In genomic region chr14:21236948-21237797, GRCh38 we compare ENCODE assay signal across 20 cellular contexts. TPM values are rescaled to one million over a fixed set of nuclear protein-coding genes. Genes with fewer than 3 reads are reported as not detected.
A peak's percentile ranks its signal among the peaks of the same experiment; 100 is the strongest.
DNase-seq lines count a peak whose midpoint lies in the region; ATAC-seq, FAIRE-seq and TF ChIP-seq lines count a peak whose summit lies in the region.
"Had no signal": no experiment of that assay in that cellular context is flagged by ENCODE, and none has a peak within 500 bp of the region (broad histone marks: within the 10 kb centered on the region; RNA-seq: fewer than 3 reads in every experiment).

No MANE protein-coding gene starts in this region.

- TF ChIP-seq EP300 in GM12878 (IDR thresholded peaks at IDR 0.05; ENCODE audit: borderline replicate concordance in 1 of 2, control insufficient read depth in 1 of 2, low read depth in 2 of 2, low read length in 2 of 2), result no peak

- peaks cover 9% of the 10 kb centered on the region for H3K4me1 ChIP-seq in GM12878 (ENCODE audit: control insufficient read depth, insufficient read depth, low read length)
- H3K4me1 ChIP-seq in smooth muscle cell (ENCODE audit: low read depth), result no peaks in the 10 kb centered on the region

- POLR2A ChIA-PET in GM12878 (lab: Charles Lee), result no interaction called here

- TF ChIP-seq POLR2A in GM12878 (IDR thresholded peaks at IDR 0.05; ENCODE audit: low read depth, low read length), result 0 out of 2 replicates have a peak, but pooled peaks have one; percentile 6

- H3K9me3 Mint-ChIP-seq in activated CD8-positive, alpha-beta memory T cell treated with anti-CD3 and anti-CD28 coated beads, Interleukin-2, amount 10 ng/mL, durations not matched to agents 7 days and 5 days (ENCODE audit: low read depth), result no peaks in the 10 kb centered on the region
- no peaks in the 10 kb centered on the region for H3K9me3 Mint-ChIP-seq in IgD-negative memory B cell
- H3K9me3 Mint-ChIP-seq: T-helper 1 cell treated with Interleukin-12 subunit alpha and Interleukin-12 subunit beta and Interleukin-4 antibody, amounts not matched to agents 30 μg/mL and 1 μg/mL, for 36 hours had no signal

- H3K9ac ChIP-seq in GM12878 (ENCODE audit: control insufficient read depth, insufficient read depth, low read length) (no peak overlapping the region), smooth muscle cell (ENCODE audit: low read depth) (no peak overlapping the region)

- H3K4me3 Mint-ChIP-seq in activated CD8-positive, alpha-beta memory T cell treated with anti-CD3 and anti-CD28 coated beads, Interleukin-2, amount 10 ng/mL, durations not matched to agents 7 days and 5 days, result no peak overlapping the region
- no peak overlapping the region for H3K4me3 Mint-ChIP-seq in IgD-negative memory B cell
- H3K4me3 Mint-ChIP-seq: T-helper 1 cell treated with Interleukin-12 subunit alpha and Interleukin-12 subunit beta and Interleukin-4 antibody, amounts not matched to agents 30 μg/mL and 1 μg/mL, for 36 hours had no signal

- H3K27ac ChIP-seq in GM12878 (ENCODE audit: control insufficient read depth, insufficient read depth) (no peak overlapping the region), smooth muscle cell (ENCODE audit: low read depth) (peak overlapping the region; percentile 43)
- H3K27ac ChIP-seq: hepatocyte, skin epidermis, transverse colon had no signal

- peaks cover 6% of the 10 kb centered on the region for H4K20me1 ChIP-seq in GM12878 (ENCODE audit: control insufficient read depth, insufficient read depth)
- peaks cover 100% of the 10 kb centered on the region for H4K20me1 ChIP-seq in smooth muscle cell (ENCODE audit: low read depth)

- H3K79me2 ChIP-seq in GM12878 (ENCODE audit: control insufficient read depth, insufficient read depth, low read length) (peaks cover 96% of the 10 kb centered on the region), smooth muscle cell (ENCODE audit: low read depth) (peaks cover 100% of the 10 kb centered on the region)

- intact Hi-C loops in GM12878 (cut with micrococcal nuclease; ENCODE audit: unreplicated experiment), result no loop called here
- intact Hi-C loops in posterior cingulate gyrus (cut with DNase I), result no loop called here

- H2AFZ ChIP-seq in GM12878 (ENCODE audit: control insufficient read depth, low read depth, low read length), result no peak overlapping the region
- no peak overlapping the region for H2AFZ ChIP-seq in smooth muscle cell (ENCODE audit: low read depth)
- H2AFZ ChIP-seq: hepatocyte had no signal

- DNase-seq in activated CD8-positive, alpha-beta memory T cell treated with anti-CD3 and anti-CD28 coated beads, Interleukin-2, amount 10 ng/mL, durations not matched to agents 7 days and 5 days, result no peak
- DNase-seq in activated CD8-positive, alpha-beta memory T cell treated with anti-CD3 and anti-CD28 coated beads, Interleukin-2, amount 50 U/mL, for 4 hours, result no peak
- DNase-seq in GM12878 (ENCODE audit: low read depth, low spot score) (no peak), smooth muscle cell (lab: John Stamatoyannopoulos, UW; ENCODE audit: unreplicated experiment) (no peak), NCI-H2081 treated with DMSO at 0.1 percent for 48 hours (lab: John Stamatoyannopoulos, UW) (no peak), posterior cingulate gyrus (no peak)
- DNase-seq in stimulated activated CD8-positive, alpha-beta memory T cell treated with anti-CD3 and anti-CD28 coated beads, Interleukin-4, amount 100 ng/mL, for 48 hours, result no peak
- DNase-seq: amniotic stem cell; caudate nucleus; effector memory CD4-positive, alpha-beta T cell; Karpas-422; NCI-H1092 treated with DMSO at 0.1 percent for 48 hours; transverse colon had no signal

- no TSS peak for BruUV-seq in GM12878 (replicated peaks; lab: Mats Ljungman, UMichigan)

- peaks cover 82% of the 10 kb centered on the region for H3K4me1 Mint-ChIP-seq in activated CD8-positive, alpha-beta memory T cell treated with anti-CD3 and anti-CD28 coated beads, Interleukin-2, amount 10 ng/mL, durations not matched to agents 7 days and 5 days
- H3K4me1 Mint-ChIP-seq in IgD-negative memory B cell, result peaks cover 38 to 62% (median 56%) of the 10 kb centered on the region in 3 donors

- in situ Hi-C loops in GM12878 (cut with MboI), result no loop called here

- H3K27ac Mint-ChIP-seq in activated CD8-positive, alpha-beta memory T cell treated with anti-CD3 and anti-CD28 coated beads, Interleukin-2, amount 10 ng/mL, durations not matched to agents 7 days and 5 days, result no peak overlapping the region
- peak overlapping the region in 2 of 3 donors; percentile 16 to 32 for H3K27ac Mint-ChIP-seq in IgD-negative memory B cell
- H3K27ac Mint-ChIP-seq: T-helper 1 cell treated with Interleukin-12 subunit alpha and Interleukin-12 subunit beta and Interleukin-4 antibody, amounts not matched to agents 30 μg/mL and 1 μg/mL, for 36 hours had no signal

- H3K36me3 ChIP-seq in GM12878 (ENCODE audit: control insufficient read depth in 2 of 2, insufficient read depth in 2 of 2, low read length in 1 of 2) (peaks cover 5 to 49% of the 10 kb centered on the region in 2 experiments), smooth muscle cell (ENCODE audit: low read depth) (peaks cover 17% of the 10 kb centered on the region)

- FAIRE-seq in GM12878 (lab: Jason Lieb, UNC), result no peak

- no peak for TF ChIP-seq RAD21 in GM12878 (IDR thresholded peaks at IDR 0.05; ENCODE audit: insufficient read depth, low read depth, low read length)

- SMC1A ChIA-PET in GM12878 (lab: Charles Lee; ENCODE audit: uncharacterized antibody, unreplicated experiment), result interaction anchor here (1.3 kb wide), 1 partner anchor 70 kb away, joined by 3 read pairs; no protein-coding TSS in a partner anchor

- WGBS in GM12878 (ENCODE audit: insufficient coverage, insufficient replicate concordance, low lambda C conversion rate, missing lambda C conversion rate), result 45% methylated on average over 6 of the region's 6 CpGs
- 97% methylated on average over 6 of the region's 6 CpGs for WGBS in smooth muscle cell (ENCODE audit: low lambda C conversion rate)

- H3K27me3 ChIP-seq in GM12878 (replicated peaks in 1 of 2; ENCODE audit: control insufficient read depth in 2 of 2, insufficient read depth in 2 of 2, low read length in 1 of 2) (no peaks in the 10 kb centered on the region), smooth muscle cell (ENCODE audit: low read depth) (no peaks in the 10 kb centered on the region)
- H3K27me3 ChIP-seq: hepatocyte, transverse colon had no signal

- CTCF ChIA-PET in activated CD8-positive, alpha-beta memory T cell treated with anti-CD3 and anti-CD28 coated beads, Interleukin-2, amount 10 ng/mL, durations not matched to agents 7 days and 5 days (lab: Charles Lee), result interaction anchor here (0.9 kb wide), 1 partner anchor 20 kb away, joined by 3 read pairs; no protein-coding TSS in a partner anchor
- CTCF ChIA-PET in GM12878 (lab: Yijun Ruan, JAX), result interaction anchor here (1.0 kb wide), 1 partner anchor 52 kb away, joined by 3 read pairs; no protein-coding TSS in a partner anchor

- H3K27me3 Mint-ChIP-seq in activated CD8-positive, alpha-beta memory T cell treated with anti-CD3 and anti-CD28 coated beads, Interleukin-2, amount 10 ng/mL, durations not matched to agents 7 days and 5 days, result no peaks in the 10 kb centered on the region
- no peaks in the 10 kb centered on the region for H3K27me3 Mint-ChIP-seq in IgD-negative memory B cell

- TF ChIP-seq CTCF in GM12878 (IDR thresholded peaks at IDR 0.05 in 2 of 3, conservative IDR thresholded peaks at IDR 0.05 in 1 of 3; ENCODE audit: control insufficient read depth in 2 of 3, extremely low read depth in 1 of 3, insufficient read depth in 1 of 3, low read depth in 3 of 3, low read length in 3 of 3) (no peak), smooth muscle cell (IDR thresholded peaks at IDR 0.05; ENCODE audit: borderline replicate concordance, insufficient read depth, poor library complexity, severe bottlenecking) (no peak)

- RAD21 ChIA-PET in GM12878 (lab: Charles Lee; ENCODE audit: unreplicated experiment), result no interaction called here

- peaks cover 57% of the 10 kb centered on the region for H3F3A ChIP-seq in smooth muscle cell (ENCODE audit: low read depth)

- H3K9me3 ChIP-seq in GM12878 (replicated peaks; ENCODE audit: control insufficient read depth, insufficient read depth, low read length) (no peaks in the 10 kb centered on the region), smooth muscle cell (replicated peaks; ENCODE audit: low read depth) (no peaks in the 10 kb centered on the region)
- H3K9me3 ChIP-seq: transverse colon had no signal

- no peak overlapping the region for H3K4me3 ChIP-seq in GM12878
- no peak overlapping the region for H3K4me3 ChIP-seq in smooth muscle cell
- H3K4me3 ChIP-seq: hepatocyte, skin epidermis, transverse colon had no signal

- peaks cover 53% of the 10 kb centered on the region for H3K36me3 Mint-ChIP-seq in activated CD8-positive, alpha-beta memory T cell treated with anti-CD3 and anti-CD28 coated beads, Interleukin-2, amount 10 ng/mL, durations not matched to agents 7 days and 5 days
- peaks cover 2% of the 10 kb centered on the region for H3K36me3 Mint-ChIP-seq in IgD-negative memory B cell

- H3K4me2 ChIP-seq in GM12878 (ENCODE audit: control insufficient read depth, insufficient read depth) (no peak overlapping the region), smooth muscle cell (no peak overlapping the region)
- H3K4me2 ChIP-seq: hepatocyte had no signal

- ATAC-seq in activated CD8-positive, alpha-beta memory T cell treated with anti-CD3 and anti-CD28 coated beads, Interleukin-2, amount 10 ng/mL, durations not matched to agents 7 days and 5 days, result peak; percentile 37
- no peak for ATAC-seq in GM12878

RNA-seq across cellular contexts. Expression of gene HNRNPC, which starts 32.1 kb away (rescaled TPM):
- total RNA-seq in activated CD8-positive, alpha-beta memory T cell treated with anti-CD3 and anti-CD28 coated beads, Interleukin-2, amount 10 ng/mL, durations not matched to agents 7 days and 5 days, result 100 to 1,000 TPM; 718 to 921 TPM
- polyA plus RNA-seq in IgD-negative memory B cell (741 TPM), GM12878 (2011; rRNA removed) (1,305 and 1,562 TPM in 2 replicates), GM12878 (2014; fragmentation: Illumina TruSeq; extraction: Trizol) (1,492 and 1,839 TPM in 2 replicates), GM12878 (2014; fragmentation: Nextera tagmentation; extraction: Ambion mirVana) (1,000 to 10,000 TPM in 1 of 2 experiments, 100 to 1,000 TPM in 1; 679 to 1,422 TPM), GM12878 (2014; rRNA removed) (866 and 889 TPM in 2 replicates), GM12878 (2016; fragmentation: Nextera tagmentation; extraction: Ambion mirVana) (1,000 to 10,000 TPM; 1,325 to 1,341 TPM), smooth muscle cell (408 TPM in 2 replicates)
- 614 and 625 TPM in 2 replicates for total RNA-seq in GM12878 (2013; cell fraction: nucleolus; rRNA removed)
- total RNA-seq in GM12878 (2014; rRNA removed) (911 and 918 TPM in 2 replicates), GM12878 (2014; rRNA removed; fragmentation: Illumina TruSeq; extraction: Trizol) (1,200 and 1,219 TPM in 2 replicates), GM12878 (2021) (766 and 773 TPM in 2 replicates), smooth muscle cell (514 and 606 TPM in 2 replicates)
- 683 TPM for polyA plus RNA-seq in GM12878 (2011; ENCODE audit: low read depth)
- polyA plus RNA-seq in GM12878 (2011; cell fraction: cytosol; rRNA removed), result 561 and 849 TPM in 2 replicates
- 413 and 577 TPM in 2 replicates for polyA plus RNA-seq in GM12878 (2011; cell fraction: nucleus; rRNA removed)
- 661 and 837 TPM in 2 replicates for polyA plus RNA-seq in GM12878 (2012)
- polyA minus RNA-seq in GM12878 (2011; rRNA and poly(A)+ RNA removed), result 736 and 779 TPM in 2 replicates
- polyA minus RNA-seq in GM12878 (2011; cell fraction: cytosol; rRNA and poly(A)+ RNA removed), result 204 and 236 TPM in 2 replicates
- polyA minus RNA-seq in GM12878 (2011; cell fraction: nucleus; rRNA and poly(A)+ RNA removed), result 243 and 440 TPM in 2 replicates

RNA-seq across cellular contexts. Expression of gene RPGRIP1, which starts 42.7 kb away (rescaled TPM):
- total RNA-seq in activated CD8-positive, alpha-beta memory T cell treated with anti-CD3 and anti-CD28 coated beads, Interleukin-2, amount 10 ng/mL, durations not matched to agents 7 days and 5 days, result not detected
- polyA plus RNA-seq in IgD-negative memory B cell (0.14 TPM), GM12878 (2011; rRNA removed) (0.13 and 0.30 TPM in 2 replicates), GM12878 (2014; fragmentation: Illumina TruSeq; extraction: Trizol) (0.14 and 0.34 TPM in 2 replicates), GM12878 (2014; fragmentation: Nextera tagmentation; extraction: Ambion mirVana) (under 1 TPM; 0.07 to 0.16 TPM), GM12878 (2014; rRNA removed) (0.10 and 0.11 TPM in 2 replicates), GM12878 (2016; fragmentation: Nextera tagmentation; extraction: Ambion mirVana) (under 1 TPM in 1 of 2 experiments, not detected in 1; 0.07 TPM), smooth muscle cell (0.21 TPM in 1 of 2 replicates, not detected in the other)
- not detected in 2 replicates for total RNA-seq in GM12878 (2013; cell fraction: nucleolus; rRNA removed)
- total RNA-seq in GM12878 (2014; rRNA removed) (0.27 and 1.1 TPM in 2 replicates), GM12878 (2014; rRNA removed; fragmentation: Illumina TruSeq; extraction: Trizol) (0.18 and 0.72 TPM in 2 replicates), GM12878 (2021) (0.44 TPM in 1 of 2 replicates, not detected in the other), smooth muscle cell (not detected in 2 replicates)
- not detected for polyA plus RNA-seq in GM12878 (2011; ENCODE audit: low read depth)
- polyA plus RNA-seq in GM12878 (2011; cell fraction: cytosol; rRNA removed), result 0.13 TPM in 1 of 2 replicates, not detected in the other
- polyA plus RNA-seq in GM12878 (2011; cell fraction: nucleus; rRNA removed), result 0.15 and 0.40 TPM in 2 replicates
- 0.08 and 0.14 TPM in 2 replicates for polyA plus RNA-seq in GM12878 (2012)
- 0.80 TPM in 1 of 2 replicates, not detected in the other for polyA minus RNA-seq in GM12878 (2011; rRNA and poly(A)+ RNA removed)
- not detected in 2 replicates for polyA minus RNA-seq in GM12878 (2011; cell fraction: cytosol; rRNA and poly(A)+ RNA removed)
- 0.19 TPM in 1 of 2 replicates, not detected in the other for polyA minus RNA-seq in GM12878 (2011; cell fraction: nucleus; rRNA and poly(A)+ RNA removed)
- total RNA-seq: Daoy, kidney epithelial cell, osteocyte had no signal
- polyA plus RNA-seq: hepatocyte had no signal
